In genomic region chr9:126781186-126781585, GRCh38 we compare ENCODE assay signal across 18 cellular contexts. TPM values are rescaled to one million over a fixed set of nuclear protein-coding genes. Genes with fewer than 3 reads are reported as not detected.
DNase-seq lines count a peak whose midpoint lies in the region; ATAC-seq, FAIRE-seq and TF ChIP-seq lines count a peak whose summit lies in the region.
"Had no signal": no experiment of that assay in that cellular context is flagged by ENCODE, and none has a peak within 500 bp of the region (broad histone marks: within the 10 kb centered on the region; RNA-seq: fewer than 3 reads in every experiment).

No MANE protein-coding gene starts in this region.

- no peak for TF ChIP-seq RAD21 in H1 (IDR thresholded peaks at IDR 0.05 in 1 of 2, conservative IDR thresholded peaks at IDR 0.05 in 1 of 2; ENCODE audit: low read depth in 2 of 2, low read length in 2 of 2)

- peaks cover 9% of the 10 kb centered on the region for H3K27me3 Mint-ChIP-seq in activated T-helper 1 cell treated with anti-CD3 and anti-CD28 coated beads, Interleukin-12 subunit alpha, Interleukin-12 subunit beta, Interleukin-2, Interleukin-4 antibody, amounts not matched to agents 30 ng/mL and 10 ng/mL and 1 ng/mL, durations not matched to agents 14 hours and 24 hours and 36 hours (ENCODE audit: insufficient read depth)
- H3K27me3 Mint-ChIP-seq in T-helper 17 cell, result peaks cover 53% of the 10 kb centered on the region

- H3K36me3 ChIP-seq in BLaER1 treated with 17β-estradiol and CSF1 and Interleukin-3, amounts not matched to agents 10 nM and 100 nM, result 0 out of 22 replicates have a peak, but pooled peaks cover 0 to 4% (median 0%) of the 10 kb centered on the region in 11 experiments
- H3K36me3 ChIP-seq in KMS-11 (ENCODE audit: insufficient read depth), result no peaks in the 10 kb centered on the region
- no peaks in the 10 kb centered on the region for H3K36me3 ChIP-seq in H1 (ENCODE audit: control insufficient read depth in 2 of 4, insufficient read depth in 4 of 4, low read length in 3 of 4)
- no peaks in the 10 kb centered on the region for H3K36me3 ChIP-seq in pancreas
- H3K36me3 ChIP-seq: adrenal gland, cardiac muscle cell, thoracic aorta had no signal

- intact Hi-C loops in pancreas (cut with DNase I), result loop anchor here in 2 of 3 donors (5.0 to 10.0 kb wide), 3 partner anchors 74 to 169 kb away; partner anchors contain the start of gene LMX1B (in 2 of the 2)
- intact Hi-C loops in activated T-helper 1 cell treated with anti-CD3 and anti-CD28 coated beads, Interleukin-12 subunit alpha, Interleukin-12 subunit beta, Interleukin-2, Interleukin-4 antibody, amounts not matched to agents 30 ng/mL and 10 ng/mL and 1 ng/mL, durations not matched to agents 14 hours and 24 hours and 36 hours (cut with micrococcal nuclease), result loop anchor here (1.0 to 5.0 kb wide), 3 partner anchors 76 to 284 kb away; no protein-coding TSS in a partner anchor

- POLR2A ChIA-PET in H1 (lab: Charles Lee; ENCODE audit: partially characterized antibody), result no interaction called here

- H3K14ac ChIP-seq in H1 (ENCODE audit: insufficient read length), result no peak overlapping the region

- no peaks in the 10 kb centered on the region for H3K79me1 ChIP-seq in H1 (ENCODE audit: low read depth, low read length)

- no peak overlapping the region for H2AK5ac ChIP-seq in H1 (ENCODE audit: low read depth, low read length)

- H4K5ac ChIP-seq in H1 (ENCODE audit: insufficient read length, low read depth, low read length), result no peak overlapping the region

- CTCF ChIA-PET in H1 (lab: Charles Lee; ENCODE audit: partially characterized antibody), result interaction anchor here (0.6 to 16.0 kb wide), 39 partner anchors 8 to 282 kb away, joined by 3 to 415 read pairs (median 5); no protein-coding TSS in a partner anchor

- no peak overlapping the region for H3K27ac Mint-ChIP-seq in activated T-helper 1 cell treated with anti-CD3 and anti-CD28 coated beads, Interleukin-12 subunit alpha, Interleukin-12 subunit beta, Interleukin-2, Interleukin-4 antibody, amounts not matched to agents 30 ng/mL and 10 ng/mL and 1 ng/mL, durations not matched to agents 14 hours and 24 hours and 36 hours
- no peak overlapping the region for H3K27ac Mint-ChIP-seq in T-helper 17 cell
- H3K27ac Mint-ChIP-seq: activated B cell treated with CpG ODN at 0.5 μM for 24 hours; activated CD4-positive, alpha-beta memory T cell treated with anti-CD3 and anti-CD28 coated beads for 36 hours had no signal

- no peaks in the 10 kb centered on the region for H3K27me3 ChIP-seq in BLaER1 treated with 17β-estradiol and CSF1 and Interleukin-3, amounts not matched to agents 10 nM and 100 nM
- H3K27me3 ChIP-seq in KMS-11 (ENCODE audit: insufficient read depth, low read depth), result no peaks in the 10 kb centered on the region
- H3K27me3 ChIP-seq in H1 (replicated peaks in 1 of 4; ENCODE audit: control insufficient read depth in 3 of 4, extremely low read depth in 1 of 4, insufficient read depth in 3 of 4, low read length in 3 of 4), result peaks cover 0 to 5% (median 2%) of the 10 kb centered on the region in 4 experiments; a peak in 4 of 7 replicates
- no peaks in the 10 kb centered on the region for H3K27me3 ChIP-seq in pancreas

- no peak overlapping the region for H3K18ac ChIP-seq in H1 (ENCODE audit: extremely low read depth, low read length)

- peak overlapping the region in 8 of 11 experiments; percentile 29 to 59 (median 44); a peak in 8 of 22 replicates for H3K9ac ChIP-seq in BLaER1 treated with 17β-estradiol and CSF1 and Interleukin-3, amounts not matched to agents 10 nM and 100 nM
- H3K9ac ChIP-seq in KMS-11, result no peak overlapping the region
- H3K9ac ChIP-seq in H1 (replicated peaks in 1 of 4; ENCODE audit: extremely low read depth in 1 of 4, low read depth in 3 of 4, low read length in 3 of 4), result no peak overlapping the region; a peak in 1 of 7 replicates

- no peaks in the 10 kb centered on the region for H3K9me3 Mint-ChIP-seq in activated T-helper 1 cell treated with anti-CD3 and anti-CD28 coated beads, Interleukin-12 subunit alpha, Interleukin-12 subunit beta, Interleukin-2, Interleukin-4 antibody, amounts not matched to agents 30 ng/mL and 10 ng/mL and 1 ng/mL, durations not matched to agents 14 hours and 24 hours and 36 hours
- H3K9me3 Mint-ChIP-seq: activated B cell treated with CpG ODN at 0.5 μM for 24 hours; activated CD4-positive, alpha-beta memory T cell treated with anti-CD3 and anti-CD28 coated beads for 36 hours; CD8-positive, alpha-beta memory T cell; naive thymus-derived CD8-positive, alpha-beta T cell had no signal

- no peak overlapping the region for H3K23ac ChIP-seq in H1 (ENCODE audit: insufficient read length)

- WGBS in H1 (ENCODE audit: extremely low coverage in 1 of 2, insufficient coverage in 1 of 2, insufficient read length in 1 of 2, insufficient replicate concordance in 2 of 2, low coverage in 1 of 2, low lambda C conversion rate in 2 of 2, missing lambda C conversion rate in 1 of 2), 2 experiments, result 82% methylated on average over 9 of the region's 9 CpGs; no CpG with 5 or more reads in 1 of the 2 experiments
- WGBS in pancreas, 2 donors, result 28 to 40% methylated on average over 9 of the region's 9 CpGs

- TF ChIP-seq EP300 in H1 (IDR thresholded peaks at IDR 0.05; ENCODE audit: borderline replicate concordance in 1 of 2, low read depth in 2 of 2, low read length in 2 of 2), result no peak

- H2AFZ ChIP-seq in KMS-11 (ENCODE audit: low read depth), result peak overlapping the region; percentile 39; the same call in 1 of the 2 replicates
- H2AFZ ChIP-seq in H1 (ENCODE audit: low read length), result 0 out of 2 replicates have a peak overlapping the region, but pooled peaks have one; percentile 5

- no peak overlapping the region for H3K4me3 Mint-ChIP-seq in activated T-helper 1 cell treated with anti-CD3 and anti-CD28 coated beads, Interleukin-12 subunit alpha, Interleukin-12 subunit beta, Interleukin-2, Interleukin-4 antibody, amounts not matched to agents 30 ng/mL and 10 ng/mL and 1 ng/mL, durations not matched to agents 14 hours and 24 hours and 36 hours
- no peak overlapping the region for H3K4me3 Mint-ChIP-seq in T-helper 17 cell
- H3K4me3 Mint-ChIP-seq: activated B cell treated with CpG ODN at 0.5 μM for 24 hours; activated CD4-positive, alpha-beta memory T cell treated with anti-CD3 and anti-CD28 coated beads for 36 hours; CD8-positive, alpha-beta memory T cell; naive thymus-derived CD8-positive, alpha-beta T cell had no signal

- no peak overlapping the region for H4K8ac ChIP-seq in H1 (ENCODE audit: extremely low read depth, insufficient read depth, low read length)

- peaks cover 0 to 22% (median 6%) of the 10 kb centered on the region in 10 experiments; a peak in 12 of 20 replicates for H3K4me1 ChIP-seq in BLaER1 treated with 17β-estradiol and CSF1 and Interleukin-3, amounts not matched to agents 10 nM and 100 nM
- peaks cover 8% of the 10 kb centered on the region for H3K4me1 ChIP-seq in KMS-11 (ENCODE audit: low read depth, poor library complexity, severe bottlenecking)
- peaks cover 0 to 2% (median under 1%) of the 10 kb centered on the region in 4 experiments; a peak in 1 of 7 replicates for H3K4me1 ChIP-seq in H1 (replicated peaks in 1 of 4; ENCODE audit: control insufficient read depth in 3 of 4, insufficient read depth in 4 of 4, low read length in 3 of 4)
- H3K4me1 ChIP-seq in pancreas, result no peaks in the 10 kb centered on the region

- H2BK20ac ChIP-seq in H1 (ENCODE audit: low read length), result no peak overlapping the region

- H3K4ac ChIP-seq in H1 (replicated peaks; ENCODE audit: insufficient read length, low read depth, low read length), result no peak overlapping the region

- DNase-seq in H1 (ENCODE audit: low read depth in 1 of 2, low spot score in 2 of 2) (no peak), pancreas (no peak), HTR-8/SVneo (ENCODE audit: insufficient read length, low spot score) (no peak), T-helper 17 cell (no peak), COR-L47 (lab: John Stamatoyannopoulos, UW) (no peak)
- DNase-seq in activated T-helper 1 cell treated with anti-CD3 and anti-CD28 coated beads, Interleukin-12 subunit alpha, Interleukin-12 subunit beta, Interleukin-2, Interleukin-4 antibody, amounts not matched to agents 30 ng/mL and 10 ng/mL and 1 ng/mL, durations not matched to agents 14 hours and 24 hours and 36 hours (ENCODE audit: low spot score), result no peak
- DNase-seq: cortex of kidney had no signal

- H3K79me2 ChIP-seq in KMS-11 (ENCODE audit: insufficient read depth, low read depth) (no peaks in the 10 kb centered on the region), H1 (ENCODE audit: control insufficient read depth in 1 of 2, insufficient read depth in 2 of 2, low read length in 2 of 2) (no peaks in the 10 kb centered on the region)

- peak overlapping the region in 2 of 10 experiments; percentile 34 to 37; a peak in 2 of 20 replicates for H3K4me3 ChIP-seq in BLaER1 treated with 17β-estradiol and CSF1 and Interleukin-3, amounts not matched to agents 10 nM and 100 nM
- no peak overlapping the region for H3K4me3 ChIP-seq in KMS-11 (IDR thresholded peaks at IDR 0.05; ENCODE audit: insufficient read depth, low read depth, low read length)
- H3K4me3 ChIP-seq in H1 (ENCODE audit: extremely low read depth in 1 of 4, insufficient read depth in 2 of 4, low read depth in 3 of 4, low read length in 4 of 4), result no peak overlapping the region
- no peak overlapping the region for H3K4me3 ChIP-seq in pancreas
- H3K4me3 ChIP-seq: adrenal gland, cardiac muscle cell, GM12878, thoracic aorta had no signal

- no peaks in the 10 kb centered on the region for H3K23me2 ChIP-seq in H1 (ENCODE audit: low read depth, low read length)

- no peak overlapping the region for H3K56ac ChIP-seq in H1 (replicated peaks; ENCODE audit: insufficient read length, low read depth, low read length)

- H3K36me3 Mint-ChIP-seq in activated T-helper 1 cell treated with anti-CD3 and anti-CD28 coated beads, Interleukin-12 subunit alpha, Interleukin-12 subunit beta, Interleukin-2, Interleukin-4 antibody, amounts not matched to agents 30 ng/mL and 10 ng/mL and 1 ng/mL, durations not matched to agents 14 hours and 24 hours and 36 hours (ENCODE audit: low read depth), result no peaks in the 10 kb centered on the region
- peaks cover 3% of the 10 kb centered on the region for H3K36me3 Mint-ChIP-seq in T-helper 17 cell (ENCODE audit: low read depth)
- H3K36me3 Mint-ChIP-seq: activated CD4-positive, alpha-beta memory T cell treated with anti-CD3 and anti-CD28 coated beads for 36 hours; CD8-positive, alpha-beta memory T cell; naive thymus-derived CD8-positive, alpha-beta T cell had no signal

- H3K27ac ChIP-seq in BLaER1 treated with 17β-estradiol and CSF1 and Interleukin-3, amounts not matched to agents 10 nM and 100 nM, result no peak overlapping the region; a peak in 1 of 22 replicates
- H3K27ac ChIP-seq in KMS-11 (no peak overlapping the region), H1 (ENCODE audit: low read depth, low read length) (no peak overlapping the region), pancreas (no peak overlapping the region)
- H3K27ac ChIP-seq: adrenal gland, cardiac muscle cell, thoracic aorta had no signal

- TF ChIP-seq CTCF in KMS-11 (conservative IDR thresholded peaks at IDR 0.05; ENCODE audit: low read depth, low read length) (no peak), H1 (IDR thresholded peaks at IDR 0.05; ENCODE audit: control extremely low read depth in 1 of 3, insufficient read depth in 1 of 3, low read depth in 1 of 3, low read length in 3 of 3) (no peak), pancreas (IDR thresholded peaks at IDR 0.05) (no peak)

- H3K4me2 ChIP-seq in BLaER1 treated with 17β-estradiol and CSF1 and Interleukin-3, amounts not matched to agents 10 nM and 100 nM, result peak overlapping the region; percentile 58 to 83 (median 74); a peak in 21 of 22 replicates
- H3K4me2 ChIP-seq in KMS-11 (no peak overlapping the region; the same call in 1 of the 2 replicates), H1 (ENCODE audit: insufficient read depth in 1 of 2, low read depth in 2 of 2, low read length in 2 of 2) (0 out of 4 replicates have a peak overlapping the region, but pooled peaks of 1 of the 2 experiments have one; percentile 24)

- no peaks in the 10 kb centered on the region for H3K4me1 Mint-ChIP-seq in activated T-helper 1 cell treated with anti-CD3 and anti-CD28 coated beads, Interleukin-12 subunit alpha, Interleukin-12 subunit beta, Interleukin-2, Interleukin-4 antibody, amounts not matched to agents 30 ng/mL and 10 ng/mL and 1 ng/mL, durations not matched to agents 14 hours and 24 hours and 36 hours (ENCODE audit: low read depth)
- no peaks in the 10 kb centered on the region for H3K4me1 Mint-ChIP-seq in T-helper 17 cell
- H3K4me1 Mint-ChIP-seq: activated B cell treated with CpG ODN at 0.5 μM for 24 hours; CD8-positive, alpha-beta memory T cell; naive thymus-derived CD8-positive, alpha-beta T cell had no signal

- peaks cover 0 to 18% (median 14%) of the 10 kb centered on the region in 11 experiments; a peak in 16 of 22 replicates for H3K9me3 ChIP-seq in BLaER1 treated with 17β-estradiol and CSF1 and Interleukin-3, amounts not matched to agents 10 nM and 100 nM (replicated peaks in 1 of 11)
- no peaks in the 10 kb centered on the region for H3K9me3 ChIP-seq in H1 (ENCODE audit: insufficient read depth in 2 of 2, low read depth in 1 of 2, low read length in 1 of 2)
- H3K9me3 ChIP-seq in pancreas, result no peaks in the 10 kb centered on the region
- no peaks in the 10 kb centered on the region for H3K9me3 ChIP-seq in T-helper 17 cell (ENCODE audit: control insufficient read depth, low read length, poor library complexity, severe bottlenecking)
- H3K9me3 ChIP-seq: adrenal gland, thoracic aorta had no signal

- H4K91ac ChIP-seq in H1 (replicated peaks; ENCODE audit: insufficient read length, low read length), result no peak overlapping the region

- H2BK5ac ChIP-seq in H1 (ENCODE audit: low read depth, low read length), result no peak overlapping the region

- no peak for FAIRE-seq in H1 (lab: Jason Lieb, UNC)
- FAIRE-seq in pancreas (lab: Jason Lieb, UNC), result no peak
- no peak for FAIRE-seq in HTR-8/SVneo (lab: Jason Lieb, UNC)
- FAIRE-seq: endometrium had no signal

- TF ChIP-seq POLR2A in H1 (IDR thresholded peaks at IDR 0.05; ENCODE audit: control extremely low read depth in 1 of 2, low read depth in 2 of 2, low read length in 2 of 2), result no peak

- H2BK120ac ChIP-seq in H1 (replicated peaks; ENCODE audit: low read depth, low read length), result no peak overlapping the region

- no peak overlapping the region for H2BK15ac ChIP-seq in H1 (ENCODE audit: low read length)

- H4K20me1 ChIP-seq in BLaER1 treated with 17β-estradiol and CSF1 and Interleukin-3, amounts not matched to agents 10 nM and 100 nM, result no peaks in the 10 kb centered on the region
- H4K20me1 ChIP-seq in KMS-11 (ENCODE audit: insufficient read depth), result no peaks in the 10 kb centered on the region
- no peaks in the 10 kb centered on the region for H4K20me1 ChIP-seq in H1 (replicated peaks in 1 of 2; ENCODE audit: control insufficient read depth in 1 of 2, insufficient read depth in 2 of 2, low read length in 2 of 2)

- peak in 3 of 4 donors; percentile 14 to 24 (median 21) for ATAC-seq in pancreas
- ATAC-seq in T-helper 17 cell, result no peak

- no peak overlapping the region for H2BK12ac ChIP-seq in H1 (ENCODE audit: low read depth, low read length)

RNA-seq across cellular contexts. Expression of gene ZBTB43, which starts 23.7 kb away (rescaled TPM):
- total RNA-seq in H1 (2021; fragmentation: NEBNext Ultra II Directional; extraction: Animal tissue kit (Norgen Biotek cat#: 25700)), result 16.7 and 18.7 TPM in 2 replicates
- polyA plus RNA-seq in H1 (2011; rRNA removed), result 3.0 and 4.1 TPM in 2 replicates
- polyA plus RNA-seq in H1 (2011; cell fraction: cytosol; rRNA removed), result 5.2 TPM
- polyA plus RNA-seq in H1 (2011; cell fraction: nucleus; rRNA removed), result 4.8 TPM
- 4.3 to 11.6 TPM (median 6.5 TPM) in 4 replicates for polyA plus RNA-seq in H1 (2012, experiment 1 of 2)
- 0.50 TPM for polyA plus RNA-seq in H1 (2012, experiment 2 of 2)
- polyA plus RNA-seq in H1 (2013, experiment 1 of 2), result 5.5 TPM
- polyA plus RNA-seq in H1 (2013, experiment 2 of 2), result 5.8 TPM
- polyA minus RNA-seq in H1 (2011; rRNA and poly(A)+ RNA removed), result 34.8 and 43.6 TPM in 2 replicates
- polyA minus RNA-seq in H1 (2011; cell fraction: cytosol; rRNA and poly(A)+ RNA removed), result 4.9 TPM
- 4.6 TPM for polyA minus RNA-seq in H1 (2011; cell fraction: nucleus; rRNA and poly(A)+ RNA removed)
- total RNA-seq in pancreas, result 1 to 10 TPM; 4.6 to 8.5 (median 5.8) TPM
- 1 to 10 TPM; 2.2 to 3.1 TPM for polyA plus RNA-seq in pancreas
- total RNA-seq in activated T-helper 1 cell treated with anti-CD3 and anti-CD28 coated beads, Interleukin-12 subunit alpha, Interleukin-12 subunit beta, Interleukin-2, Interleukin-4 antibody, amounts not matched to agents 30 ng/mL and 10 ng/mL and 1 ng/mL, durations not matched to agents 14 hours and 24 hours and 36 hours, result 11.6 and 21.2 TPM in 2 replicates
- 10 to 100 TPM; 36.8 to 52.0 TPM for total RNA-seq in T-helper 17 cell

Comparison
In these comparisons a context has a peak if more than half of its experiments do, and no peak if none do; other contexts are left out.
1. H3K9ac ChIP-seq: peak in BLaER1 treated with 17β-estradiol and CSF1 and Interleukin-3, amounts not matched to agents 10 nM and 100 nM (8 of 11); none in KMS-11 (single experiment) and H1 (0 of 4).